In the genomic region with DNA sequence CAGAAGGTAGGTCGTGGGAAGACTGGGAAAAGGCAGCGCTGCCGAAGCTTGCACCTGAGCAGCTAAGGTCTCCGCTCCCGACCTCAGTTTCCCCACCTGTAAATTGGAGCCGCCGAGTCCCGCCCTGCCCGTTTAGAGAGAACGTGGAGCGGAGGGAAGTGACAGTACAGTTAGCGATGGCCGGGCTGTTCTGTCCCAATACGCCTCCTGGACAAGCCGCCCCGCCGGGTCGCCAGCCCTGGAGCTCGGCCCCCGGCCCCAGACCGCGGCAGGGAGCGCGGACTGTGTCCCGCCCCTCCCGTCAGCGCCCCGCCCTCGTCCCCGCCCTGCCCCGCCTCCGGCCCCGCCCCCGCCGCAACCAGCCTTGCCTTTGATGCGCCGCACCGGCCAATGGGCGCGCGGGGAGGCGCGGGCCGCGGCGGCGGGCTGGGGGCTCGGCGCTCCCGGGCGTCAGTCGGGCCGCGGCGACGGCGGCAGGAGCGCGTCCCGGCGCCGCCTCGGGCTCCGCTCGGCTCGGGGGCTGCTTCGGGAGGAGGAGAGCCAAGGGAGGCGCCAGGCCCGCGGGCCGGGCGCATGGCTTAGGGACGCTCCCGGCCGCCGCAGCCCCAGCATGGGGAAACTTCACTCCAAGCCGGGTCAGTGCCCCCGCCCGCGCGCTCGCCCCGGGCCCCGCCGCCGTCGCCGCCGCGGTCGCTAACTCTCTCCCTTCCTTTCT, we compare ENCODE assay signal across 8 cellular contexts. TPM values are rescaled to one million over a fixed set of nuclear protein-coding genes. Genes with fewer than 3 reads are reported as not detected.
DNase-seq lines count a peak whose midpoint lies in the region; ATAC-seq and TF ChIP-seq lines count a peak whose summit lies in the region.

A gene with protein sequence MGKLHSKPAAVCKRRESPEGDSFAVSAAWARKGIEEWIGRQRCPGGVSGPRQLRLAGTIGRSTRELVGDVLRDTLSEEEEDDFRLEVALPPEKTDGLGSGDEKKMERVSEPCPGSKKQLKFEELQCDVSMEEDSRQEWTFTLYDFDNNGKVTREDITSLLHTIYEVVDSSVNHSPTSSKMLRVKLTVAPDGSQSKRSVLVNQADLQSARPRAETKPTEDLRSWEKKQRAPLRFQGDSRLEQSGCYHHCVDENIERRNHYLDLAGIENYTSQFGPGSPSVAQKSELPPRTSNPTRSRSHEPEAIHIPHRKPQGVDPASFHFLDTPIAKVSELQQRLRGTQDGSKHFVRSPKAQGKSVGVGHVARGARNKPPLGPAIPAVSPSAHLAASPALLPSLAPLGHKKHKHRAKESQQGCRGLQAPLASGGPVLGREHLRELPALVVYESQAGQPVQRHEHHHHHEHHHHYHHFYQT (plus strand): TSS at position 453 of the 715 bp plus-strand sequence. CDS start 158 bp downstream, at position 611.

- no peaks in the 10 kb centered on the region for H4K20me1 ChIP-seq in SK-N-SH (ENCODE audit: insufficient read depth)

- H3K27me3 Mint-ChIP-seq in CD4-positive, alpha-beta T cell = no peaks in the 10 kb centered on the region

- peak within 1 kb of the TSS; percentile 65 for H3K27ac ChIP-seq in CD4-positive, alpha-beta T cell (ENCODE audit: low read depth, low read length)
- H3K27ac ChIP-seq in HL-60 (replicated peaks) (no peak within 1 kb of the TSS), SK-N-SH (ENCODE audit: low read depth in 2 of 2, low read length in 1 of 2) (peak within 1 kb of the TSS in 1 of 2 experiments; percentile 22; a peak in 1 of 4 replicates), upper lobe of left lung (peak within 1 kb of the TSS; percentile 65 to 85 (median 80))

- H3K4me3 ChIP-seq in HL-60 (replicated peaks; ENCODE audit: insufficient read depth, low read length) = peak within 1 kb of the TSS; percentile 81
- peak within 1 kb of the TSS; percentile 57 to 68 for H3K4me3 ChIP-seq in SK-N-SH (ENCODE audit: low read depth in 2 of 2, low read length in 1 of 2)
- peak within 1 kb of the TSS; percentile 69 to 94 (median 82) for H3K4me3 ChIP-seq in upper lobe of left lung

- H3K9me3 Mint-ChIP-seq in CD4-positive, alpha-beta T cell = no peaks in the 10 kb centered on the region
- peaks cover 8 to 10% of the 10 kb centered on the region in 2 donors for H3K9me3 Mint-ChIP-seq in activated naive CD4-positive, alpha-beta T cell treated with anti-CD3 and anti-CD28 coated beads, Interleukin-2, amount 50 U/mL, for 72 hours

- peak; percentile 66 for ATAC-seq in CD4-positive, alpha-beta T cell (ENCODE audit: poor library complexity)
- ATAC-seq in GM19467 (IDR thresholded peaks at IDR 0.05; ENCODE audit: unreplicated experiment) (peak; percentile 63), left cardiac atrium (peak; percentile 92 to 95), upper lobe of left lung (ENCODE audit: low FRiP score in 2 of 2) (peak; percentile 47 to 93)
- peak; percentile 83 to 88 for ATAC-seq in activated naive CD4-positive, alpha-beta T cell treated with anti-CD3 and anti-CD28 coated beads, Interleukin-2, amount 50 U/mL, for 72 hours

- WGBS in SK-N-SH (ENCODE audit: low lambda C conversion rate) = under 1% methylated on average over 16 of the region's 91 CpGs
- 0 to 1% methylated on average over 15 to 60 of the region's 91 CpGs for WGBS in upper lobe of left lung, 2 donors

- H3K9me2 ChIP-seq in SK-N-SH = no peaks in the 10 kb centered on the region

- peaks cover 20% of the 10 kb centered on the region for H3K36me3 Mint-ChIP-seq in CD4-positive, alpha-beta T cell (ENCODE audit: low read depth)
- H3K36me3 Mint-ChIP-seq in activated naive CD4-positive, alpha-beta T cell treated with anti-CD3 and anti-CD28 coated beads, Interleukin-2, amount 50 U/mL, for 72 hours = peaks cover 0 to 20% of the 10 kb centered on the region in 2 donors

- H3K4me1 ChIP-seq in SK-N-SH (ENCODE audit: control insufficient read depth in 1 of 2, insufficient read depth in 2 of 2, low read depth in 1 of 2, low read length in 1 of 2) = peaks cover 0 to 9% of the 10 kb centered on the region in 2 experiments; a peak in 1 of 4 replicates
- H3K4me1 ChIP-seq in upper lobe of left lung = peaks cover 8 to 21% (median 16%) of the 10 kb centered on the region in 4 donors

- H3K9ac ChIP-seq in SK-N-SH = no peak within 1 kb of the TSS

- H3K27me3 ChIP-seq in CD4-positive, alpha-beta T cell (ENCODE audit: control insufficient read depth, insufficient read depth, low read length) = no peaks in the 10 kb centered on the region
- peaks cover 18% of the 10 kb centered on the region for H3K27me3 ChIP-seq in HL-60 (ENCODE audit: insufficient read depth, poor library complexity, severe bottlenecking)
- H3K27me3 ChIP-seq in SK-N-SH (ENCODE audit: insufficient read depth) = peaks cover 48% of the 10 kb centered on the region
- peaks cover 0 to 18% (median 0%) of the 10 kb centered on the region in 4 donors for H3K27me3 ChIP-seq in upper lobe of left lung

- no peaks in the 10 kb centered on the region for H3K79me2 ChIP-seq in SK-N-SH (ENCODE audit: insufficient read depth)

- TF ChIP-seq CTCF in CD4-positive, alpha-beta T cell (IDR thresholded peaks at IDR 0.05) = no peak
- TF ChIP-seq CTCF in HL-60 (IDR thresholded peaks at IDR 0.05; ENCODE audit: insufficient read depth, low read length) = no peak
- TF ChIP-seq CTCF in SK-N-SH (IDR thresholded peaks at IDR 0.05) = no peak
- peak in 1 of 6 experiments; percentile 3 for TF ChIP-seq CTCF in upper lobe of left lung (IDR thresholded peaks at IDR 0.05)

- H3K4me2 ChIP-seq in SK-N-SH = peak within 1 kb of the TSS; percentile 87

- TF ChIP-seq RAD21 in SK-N-SH (IDR thresholded peaks at IDR 0.05; ENCODE audit: low read length) = no peak

- H3K9me3 ChIP-seq in CD4-positive, alpha-beta T cell (ENCODE audit: control insufficient read depth, low read length) = no peaks in the 10 kb centered on the region
- H3K9me3 ChIP-seq in SK-N-SH (no peaks in the 10 kb centered on the region), upper lobe of left lung (no peaks in the 10 kb centered on the region)

- POLR2A ChIA-PET in CD4-positive, alpha-beta T cell (lab: Charles Lee) = interaction anchor here (0.8 to 1.2 kb wide), 3 partner anchors 19 to 274 kb away, joined by 3 to 6 read pairs (median 4); no protein-coding TSS in a partner anchor
- POLR2A ChIA-PET in SK-N-SH (lab: Yijun Ruan, JAX) = interaction anchor here (0.6 kb wide), 1 partner anchor 177 kb away, joined by 3 read pairs; no protein-coding TSS in a partner anchor

- CTCF ChIA-PET in CD4-positive, alpha-beta T cell (lab: Charles Lee) = interaction anchor here (1.5 kb wide), 1 partner anchor 117 kb away, joined by 6 read pairs; no protein-coding TSS in a partner anchor
- CTCF ChIA-PET in SK-N-SH (lab: Yijun Ruan, JAX) = interaction anchor here (1.0 to 1.8 kb wide), 8 partner anchors 9 to 176 kb away, joined by 3 to 13 read pairs (median 3); no protein-coding TSS in a partner anchor

- H3K27ac Mint-ChIP-seq in CD4-positive, alpha-beta T cell = peak within 1 kb of the TSS; percentile 88
- H3K27ac Mint-ChIP-seq in activated naive CD4-positive, alpha-beta T cell treated with anti-CD3 and anti-CD28 coated beads, Interleukin-2, amount 50 U/mL, for 72 hours = peak within 1 kb of the TSS; percentile 44 to 52

- H3F3A ChIP-seq in SK-N-SH (replicated peaks; ENCODE audit: insufficient read depth) = no peaks in the 10 kb centered on the region

- TF ChIP-seq POLR2A in upper lobe of left lung (IDR thresholded peaks at IDR 0.05) = peak in 2 of 4 donors; percentile 37 to 64

- TF ChIP-seq EP300 in SK-N-SH (IDR thresholded peaks at IDR 0.05; ENCODE audit: borderline replicate concordance in 1 of 2, low read depth in 1 of 2, low read length in 1 of 2) = no peak
- no peak for TF ChIP-seq EP300 in upper lobe of left lung (IDR thresholded peaks at IDR 0.05)

- H3K4me1 Mint-ChIP-seq in CD4-positive, alpha-beta T cell (ENCODE audit: low read depth) = peaks cover 48% of the 10 kb centered on the region

- H3K36me3 ChIP-seq in SK-N-SH (replicated peaks in 1 of 2; ENCODE audit: control insufficient read depth in 1 of 2, insufficient read depth in 2 of 2, low read length in 1 of 2) (no peaks in the 10 kb centered on the region), upper lobe of left lung (no peaks in the 10 kb centered on the region)

- peak; percentile 56 to 82 (median 68) for DNase-seq in CD4-positive, alpha-beta T cell
- DNase-seq in HL-60 (ENCODE audit: low read depth in 1 of 2, low spot score in 1 of 2) (peak; percentile 26 to 32), SK-N-SH (peak; percentile 97), left cardiac atrium (peak; percentile 70), posterior cingulate gyrus (peak; percentile 33 to 96 (median 69)), upper lobe of left lung (peak; percentile 71 to 95)
- DNase-seq in activated naive CD4-positive, alpha-beta T cell treated with anti-CD3 and anti-CD28 coated beads, Interleukin-2, amount 50 U/mL, for 72 hours (ENCODE audit: low spot score in 2 of 2) = peak; percentile 75 to 80

- H3K4me3 Mint-ChIP-seq in CD4-positive, alpha-beta T cell = peak within 1 kb of the TSS; percentile 93

- intact Hi-C loops in CD4-positive, alpha-beta T cell (cut with DNase I, micrococcal nuclease) = loop anchor here (2.0 to 10.0 kb wide), 8 partner anchors 55 to 483 kb away; a partner anchor contains a TSS
- intact Hi-C loops in left cardiac atrium (cut with DNase I) (no loop called here), posterior cingulate gyrus (cut with DNase I) (loop anchor here (5.0 to 10.0 kb wide), 2 partner anchors 39 to 257 kb away; no protein-coding TSS in a partner anchor)

- H2AFZ ChIP-seq in SK-N-SH (ENCODE audit: low read depth) = peak within 1 kb of the TSS; percentile 85; the same call in 1 of the 2 replicates

TF ChIP-seq in SK-N-SH, 30 proteins besides CTCF, POLR2A, EP300 and RAD21 (continues in another document):
- TF ChIP-seq RXRA (IDR thresholded peaks at IDR 0.05; ENCODE audit: borderline replicate concordance, low read depth) (no peak), FOXJ3 (CRISPR knock-in tag; IDR thresholded peaks at IDR 0.05) (no peak), CHD2 (IDR thresholded peaks at IDR 0.05; ENCODE audit: low read length, partially characterized antibody) (no peak), SIN3A (IDR thresholded peaks at IDR 0.05; ENCODE audit: borderline replicate concordance, low read depth, low read length) (no peak), NFIC (IDR thresholded peaks at IDR 0.05; ENCODE audit: borderline replicate concordance) (no peak), SMC3 (IDR thresholded peaks at IDR 0.05; ENCODE audit: low read depth, low read length) (no peak)

RNA-seq across cellular contexts. Expression of the gene that starts here (rescaled TPM):
- total RNA-seq in CD4-positive, alpha-beta T cell = 1 to 10 TPM; 6.1 to 9.8 TPM
- 0.02 and 0.13 TPM in 2 replicates for polyA plus RNA-seq in SK-N-SH (2012; rRNA removed)
- 0.03 and 0.16 TPM in 2 replicates for polyA plus RNA-seq in SK-N-SH (2012; cell fraction: cytosol; rRNA removed)
- polyA plus RNA-seq in SK-N-SH (2012; cell fraction: nucleus; rRNA removed) = 0.04 and 0.05 TPM in 2 replicates
- total RNA-seq in activated naive CD4-positive, alpha-beta T cell treated with anti-CD3 and anti-CD28 coated beads, Interleukin-2, amount 50 U/mL, for 72 hours = 1 to 10 TPM; 1.4 to 2.1 TPM
- total RNA-seq in left cardiac atrium (1 to 10 TPM; 1.0 to 1.9 TPM), upper lobe of left lung (10 to 100 TPM in 5 of 6 donors, 1 to 10 TPM in 1; 9.9 to 59.7 (median 21.4) TPM)

Comparison
In these comparisons a context has a peak if more than half of its experiments do, and no peak if none do; other contexts are left out.
1. Peak in DNase-seq, H3K4me3 ChIP-seq and H3K4me2 ChIP-seq in SK-N-SH; RNA of the gene not detected or under 1 TPM.
2. DNase-seq: peak in every context shown above with its lines; median percentile 97 in SK-N-SH; 83 in upper lobe of left lung; 78 in activated naive CD4-positive, alpha-beta T cell treated with anti-CD3 and anti-CD28 coated beads, Interleukin-2, amount 50 U/mL, for 72 hours; 70 in left cardiac atrium; 69 in posterior cingulate gyrus; 68 in CD4-positive, alpha-beta T cell; 29 in HL-60.
3. intact Hi-C loops: an anchor here in CD4-positive, alpha-beta T cell (2.0 to 10.0 kb wide) and posterior cingulate gyrus (5.0 to 10.0 kb wide); none called in left cardiac atrium.